16 cellular contexts compared by ENCODE assay signal in genomic region chr2:233463586-233463985, GRCh38.
A peak's percentile ranks its signal among the peaks of the same experiment; 100 is the strongest.
DNase-seq lines count a peak whose midpoint lies in the region; ATAC-seq and TF ChIP-seq lines count a peak whose summit lies in the region.
"Had no signal": no experiment of that assay in that cellular context is flagged by ENCODE, and none has a peak within 500 bp of the region (broad histone marks: within the 10 kb centered on the region; RNA-seq: fewer than 3 reads in every experiment).

No MANE protein-coding gene starts in this region.

- no peaks in the 10 kb centered on the region for H3K79me1 ChIP-seq in mesenchymal stem cell (replicated peaks; ENCODE audit: low read length, poor library complexity, severe bottlenecking)

- no peak overlapping the region for H3K27ac ChIP-seq in mesenchymal stem cell (ENCODE audit: low read length, poor library complexity, severe bottlenecking)
- peak overlapping the region; percentile 76 to 87 (median 82) for H3K27ac ChIP-seq in upper lobe of left lung
- no peak overlapping the region for H3K27ac ChIP-seq in caudate nucleus (ENCODE audit: low read depth, low read length)
- H3K27ac ChIP-seq: BLaER1 treated with 17β-estradiol and CSF1 and Interleukin-3, amounts not matched to agents 10 nM and 100 nM had no signal

- H3K4me1 ChIP-seq in mesenchymal stem cell (ENCODE audit: control insufficient read depth, insufficient read depth, low read depth, low read length) (no peaks in the 10 kb centered on the region), upper lobe of left lung (no peaks in the 10 kb centered on the region)
- H3K4me1 ChIP-seq: BLaER1 treated with 17β-estradiol and CSF1 and Interleukin-3, amounts not matched to agents 10 nM and 100 nM had no signal

- peaks cover 49 to 74% of the 10 kb centered on the region in 2 experiments for H3K36me3 ChIP-seq in mesenchymal stem cell (ENCODE audit: control insufficient read depth in 1 of 2, insufficient read depth in 2 of 2, low read depth in 1 of 2, low read length in 2 of 2)
- peaks cover 23 to 93% (median 78%) of the 10 kb centered on the region in 4 donors for H3K36me3 ChIP-seq in upper lobe of left lung

- peaks cover 21% of the 10 kb centered on the region for H3K36me3 Mint-ChIP-seq in endothelial cell (ENCODE audit: low read depth, unreplicated experiment)

- 99% methylated on average over 16 of the region's 16 CpGs for WGBS in mesenchymal stem cell
- 96 to 99% methylated on average over 9 to 16 of the region's 16 CpGs for WGBS in upper lobe of left lung, 2 donors

- no peak overlapping the region for H2BK12ac ChIP-seq in mesenchymal stem cell (ENCODE audit: low read length in 2 of 2)

- no peak overlapping the region for H2AK5ac ChIP-seq in mesenchymal stem cell (ENCODE audit: low read length, severe bottlenecking)

- peak overlapping the region; percentile 73 for H3K4me3 Mint-ChIP-seq in endothelial cell (ENCODE audit: unreplicated experiment)

- no peaks in the 10 kb centered on the region for H3K9me3 Mint-ChIP-seq in endothelial cell (ENCODE audit: unreplicated experiment)

- no peak overlapping the region for H2BK5ac ChIP-seq in mesenchymal stem cell (ENCODE audit: low read depth, low read length, poor library complexity, severe bottlenecking)

- H3K27me3 ChIP-seq in mesenchymal stem cell (ENCODE audit: control insufficient read depth in 1 of 2, insufficient read depth in 1 of 2, low read length in 2 of 2) (no peaks in the 10 kb centered on the region), upper lobe of left lung (no peaks in the 10 kb centered on the region)
- H3K27me3 ChIP-seq: BLaER1 treated with 17β-estradiol and CSF1 and Interleukin-3, amounts not matched to agents 10 nM and 100 nM had no signal

- H3K27ac Mint-ChIP-seq in endothelial cell (ENCODE audit: unreplicated experiment): no peak overlapping the region

- no peak overlapping the region for H2BK15ac ChIP-seq in mesenchymal stem cell (ENCODE audit: low read depth, poor library complexity, severe bottlenecking)

- intact Hi-C loops in left cardiac atrium (cut with DNase I) (no loop called here), left ventricle myocardium superior (cut with micrococcal nuclease) (no loop called here)

- ATAC-seq in left cardiac atrium (no peak), left ventricle myocardium superior (no peak), upper lobe of left lung (ENCODE audit: low FRiP score in 2 of 2) (no peak), GM18520 (IDR thresholded peaks at IDR 0.05; ENCODE audit: unreplicated experiment) (no peak)
- ATAC-seq: Panc1 had no signal

- H3K4ac ChIP-seq in mesenchymal stem cell (ENCODE audit: low read depth in 1 of 2, low read length in 2 of 2): no peak overlapping the region

- H3K4me1 Mint-ChIP-seq in endothelial cell (ENCODE audit: unreplicated experiment): no peaks in the 10 kb centered on the region

- no peak overlapping the region for H3K9ac ChIP-seq in mesenchymal stem cell (ENCODE audit: low read length)
- H3K9ac ChIP-seq: BLaER1 treated with 17β-estradiol and CSF1 and Interleukin-3, amounts not matched to agents 10 nM and 100 nM had no signal

- TF ChIP-seq EP300 in upper lobe of left lung (IDR thresholded peaks at IDR 0.05): no peak

- no peak overlapping the region for H3K14ac ChIP-seq in mesenchymal stem cell (ENCODE audit: low read length in 2 of 2)

- no peak overlapping the region for H4K8ac ChIP-seq in mesenchymal stem cell (ENCODE audit: low read length)

- peak overlapping the region; percentile 50 for H4K91ac ChIP-seq in mesenchymal stem cell (ENCODE audit: low read length)

- no peak for TF ChIP-seq CTCF in endothelial cell (IDR thresholded peaks at IDR 0.05; ENCODE audit: unreplicated experiment)
- no peak for TF ChIP-seq CTCF in upper lobe of left lung (IDR thresholded peaks at IDR 0.05)

- H3K4me2 ChIP-seq in mesenchymal stem cell (ENCODE audit: low read length, poor library complexity, severe bottlenecking): no peak overlapping the region
- H3K4me2 ChIP-seq: BLaER1 treated with 17β-estradiol and CSF1 and Interleukin-3, amounts not matched to agents 10 nM and 100 nM had no signal

- H2BK120ac ChIP-seq in mesenchymal stem cell (ENCODE audit: low read depth, low read length): no peak overlapping the region

- H3K9me3 ChIP-seq in mesenchymal stem cell (ENCODE audit: control insufficient read depth, low read length): no peaks in the 10 kb centered on the region
- no peaks in the 10 kb centered on the region for H3K9me3 ChIP-seq in upper lobe of left lung
- H3K9me3 ChIP-seq: BLaER1 treated with 17β-estradiol and CSF1 and Interleukin-3, amounts not matched to agents 10 nM and 100 nM had no signal

- peak; percentile 1 for DNase-seq in left cardiac atrium
- DNase-seq in left ventricle myocardium superior: no peak
- DNase-seq in endothelial cell (ENCODE audit: low spot score): no peak
- DNase-seq in mesenchymal stem cell: no peak
- no peak for DNase-seq in upper lobe of left lung
- DNase-seq in NCI-H510A treated with DMSO at 0.1 percent for 48 hours (lab: John Stamatoyannopoulos, UW): no peak
- DNase-seq in caudate nucleus (lab: John Stamatoyannopoulos, UW): no peak
- DNase-seq: GDM1, GOT3, NCI-H1048, NCI-H1436 treated with DMSO at 0.1 percent for 48 hours, NCI-H2029 treated with DMSO at 0.1 percent for 48 hours, NCI-H524 had no signal

- no peak overlapping the region for H2AFZ ChIP-seq in mesenchymal stem cell (ENCODE audit: low read depth, low read length)

- H3K4me3 ChIP-seq in mesenchymal stem cell (ENCODE audit: insufficient read depth in 1 of 2, low read depth in 1 of 2, low read length in 2 of 2) (no peak overlapping the region), upper lobe of left lung (peak overlapping the region in 1 of 4 donors; percentile 26)
- H3K4me3 ChIP-seq: BLaER1 treated with 17β-estradiol and CSF1 and Interleukin-3, amounts not matched to agents 10 nM and 100 nM had no signal

- no peak for TF ChIP-seq POLR2A in upper lobe of left lung (IDR thresholded peaks at IDR 0.05)

- H3K18ac ChIP-seq in mesenchymal stem cell (ENCODE audit: low read depth in 1 of 2, low read length in 2 of 2): no peak overlapping the region

- H3K27me3 Mint-ChIP-seq in endothelial cell (ENCODE audit: unreplicated experiment): peaks cover 5% of the 10 kb centered on the region

- H3K23ac ChIP-seq in mesenchymal stem cell (ENCODE audit: low read length in 2 of 2): no peak overlapping the region

Comparison
In these comparisons a context has a peak if more than half of its experiments do, and no peak if none do; other contexts are left out.
1. H3K27ac ChIP-seq: peak in upper lobe of left lung (4 of 4); none in mesenchymal stem cell (single experiment) and caudate nucleus (single experiment).